1 cellular context compared by ENCODE assay signal in the genomic region with DNA sequence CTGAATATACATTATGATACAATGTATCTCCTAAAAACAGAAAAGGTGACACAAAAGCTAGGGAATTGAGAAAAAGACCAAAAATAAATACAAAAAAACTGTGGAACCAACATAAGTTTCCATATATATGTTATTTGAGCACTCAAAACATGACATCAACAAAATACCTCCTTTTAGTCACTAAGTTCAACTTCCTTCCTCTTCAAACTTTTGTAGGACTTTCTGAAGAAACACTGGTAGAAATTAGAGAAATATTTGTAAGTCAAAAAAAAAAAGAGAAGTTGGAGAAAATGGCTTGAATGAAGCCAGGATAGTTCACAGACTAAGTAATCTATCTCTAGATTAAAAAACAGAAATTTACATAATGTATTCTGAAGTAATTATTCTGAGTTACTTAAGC.
TF ChIP-seq lines count a peak whose summit lies in the region.

No MANE protein-coding gene starts in this region.

TF ChIP-seq in GM23338, 12 proteins besides CTCF, POLR2A, EP300 and RAD21 (continued from another document):
- TF ChIP-seq, protein P1, sequence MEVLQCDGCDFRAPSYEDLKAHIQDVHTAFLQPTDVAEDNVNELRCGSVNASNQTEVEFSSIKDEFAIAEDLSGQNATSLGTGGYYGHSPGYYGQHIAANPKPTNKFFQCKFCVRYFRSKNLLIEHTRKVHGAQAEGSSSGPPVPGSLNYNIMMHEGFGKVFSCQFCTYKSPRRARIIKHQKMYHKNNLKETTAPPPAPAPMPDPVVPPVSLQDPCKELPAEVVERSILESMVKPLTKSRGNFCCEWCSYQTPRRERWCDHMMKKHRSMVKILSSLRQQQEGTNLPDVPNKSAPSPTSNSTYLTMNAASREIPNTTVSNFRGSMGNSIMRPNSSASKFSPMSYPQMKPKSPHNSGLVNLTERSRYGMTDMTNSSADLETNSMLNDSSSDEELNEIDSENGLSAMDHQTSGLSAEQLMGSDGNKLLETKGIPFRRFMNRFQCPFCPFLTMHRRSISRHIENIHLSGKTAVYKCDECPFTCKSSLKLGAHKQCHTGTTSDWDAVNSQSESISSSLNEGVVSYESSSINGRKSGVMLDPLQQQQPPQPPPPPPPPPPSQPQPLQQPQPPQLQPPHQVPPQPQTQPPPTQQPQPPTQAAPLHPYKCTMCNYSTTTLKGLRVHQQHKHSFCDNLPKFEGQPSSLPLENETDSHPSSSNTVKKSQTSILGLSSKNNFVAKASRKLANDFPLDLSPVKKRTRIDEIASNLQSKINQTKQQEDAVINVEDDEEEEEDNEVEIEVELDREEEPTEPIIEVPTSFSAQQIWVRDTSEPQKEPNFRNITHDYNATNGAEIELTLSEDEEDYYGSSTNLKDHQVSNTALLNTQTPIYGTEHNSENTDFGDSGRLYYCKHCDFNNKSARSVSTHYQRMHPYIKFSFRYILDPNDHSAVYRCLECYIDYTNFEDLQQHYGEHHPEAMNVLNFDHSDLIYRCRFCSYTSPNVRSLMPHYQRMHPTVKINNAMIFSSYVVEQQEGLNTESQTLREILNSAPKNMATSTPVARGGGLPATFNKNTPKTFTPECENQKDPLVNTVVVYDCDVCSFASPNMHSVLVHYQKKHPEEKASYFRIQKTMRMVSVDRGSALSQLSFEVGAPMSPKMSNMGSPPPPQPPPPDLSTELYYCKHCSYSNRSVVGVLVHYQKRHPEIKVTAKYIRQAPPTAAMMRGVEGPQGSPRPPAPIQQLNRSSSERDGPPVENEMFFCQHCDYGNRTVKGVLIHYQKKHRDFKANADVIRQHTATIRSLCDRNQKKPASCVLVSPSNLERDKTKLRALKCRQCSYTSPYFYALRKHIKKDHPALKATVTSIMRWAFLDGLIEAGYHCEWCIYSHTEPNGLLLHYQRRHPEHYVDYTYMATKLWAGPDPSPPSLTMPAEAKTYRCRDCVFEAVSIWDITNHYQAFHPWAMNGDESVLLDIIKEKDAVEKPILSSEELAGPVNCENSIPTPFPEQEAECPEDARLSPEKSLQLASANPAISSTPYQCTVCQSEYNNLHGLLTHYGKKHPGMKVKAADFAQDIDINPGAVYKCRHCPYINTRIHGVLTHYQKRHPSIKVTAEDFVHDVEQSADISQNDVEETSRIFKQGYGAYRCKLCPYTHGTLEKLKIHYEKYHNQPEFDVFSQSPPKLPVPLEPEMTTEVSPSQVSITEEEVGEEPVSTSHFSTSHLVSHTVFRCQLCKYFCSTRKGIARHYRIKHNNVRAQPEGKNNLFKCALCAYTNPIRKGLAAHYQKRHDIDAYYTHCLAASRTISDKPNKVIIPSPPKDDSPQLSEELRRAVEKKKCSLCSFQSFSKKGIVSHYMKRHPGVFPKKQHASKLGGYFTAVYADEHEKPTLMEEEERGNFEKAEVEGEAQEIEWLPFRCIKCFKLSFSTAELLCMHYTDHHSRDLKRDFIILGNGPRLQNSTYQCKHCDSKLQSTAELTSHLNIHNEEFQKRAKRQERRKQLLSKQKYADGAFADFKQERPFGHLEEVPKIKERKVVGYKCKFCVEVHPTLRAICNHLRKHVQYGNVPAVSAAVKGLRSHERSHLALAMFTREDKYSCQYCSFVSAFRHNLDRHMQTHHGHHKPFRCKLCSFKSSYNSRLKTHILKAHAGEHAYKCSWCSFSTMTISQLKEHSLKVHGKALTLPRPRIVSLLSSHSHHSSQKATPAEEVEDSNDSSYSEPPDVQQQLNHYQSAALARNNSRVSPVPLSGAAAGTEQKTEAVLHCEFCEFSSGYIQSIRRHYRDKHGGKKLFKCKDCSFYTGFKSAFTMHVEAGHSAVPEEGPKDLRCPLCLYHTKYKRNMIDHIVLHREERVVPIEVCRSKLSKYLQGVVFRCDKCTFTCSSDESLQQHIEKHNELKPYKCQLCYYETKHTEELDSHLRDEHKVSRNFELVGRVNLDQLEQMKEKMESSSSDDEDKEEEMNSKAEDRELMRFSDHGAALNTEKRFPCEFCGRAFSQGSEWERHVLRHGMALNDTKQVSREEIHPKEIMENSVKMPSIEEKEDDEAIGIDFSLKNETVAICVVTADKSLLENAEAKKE (CRISPR knock-in tag; IDR thresholded peaks at IDR 0.05), result no peak
- TF ChIP-seq ZNF114 (CRISPR knock-in tag; IDR thresholded peaks at IDR 0.05) (no peak), JUNB (IDR thresholded peaks at IDR 0.05; ENCODE audit: unreplicated experiment) (no peak), EZH2 (IDR thresholded peaks at IDR 0.05; ENCODE audit: low read depth, unreplicated experiment) (no peak), ZNF331 (CRISPR knock-in tag; IDR thresholded peaks at IDR 0.05; ENCODE audit: low read depth) (no peak), NANOG (IDR thresholded peaks at IDR 0.05; ENCODE audit: borderline replicate concordance) (no peak), CREB1 (CRISPR knock-in tag; IDR thresholded peaks at IDR 0.05; ENCODE audit: low read depth) (no peak)
